8 cellular contexts compared by ENCODE assay signal in genomic region chr10:3811331-3811870, GRCh38. TPM values are rescaled to one million over a fixed set of nuclear protein-coding genes. Genes with fewer than 3 reads are reported as not detected.
A peak's percentile ranks its signal among the peaks of the same experiment; 100 is the strongest.
DNase-seq lines count a peak whose midpoint lies in the region; ATAC-seq and TF ChIP-seq lines count a peak whose summit lies in the region.

No MANE protein-coding gene starts in this region.

- H3K27ac ChIP-seq in BLaER1 (peak overlapping the region; percentile 70), esophagus muscularis mucosa (replicated peaks in 1 of 4) (peak overlapping the region; percentile 78 to 83 (median 79)), parathyroid adenoma (peak overlapping the region; percentile 53)

- ATAC-seq in GM19438 (IDR thresholded peaks at IDR 0.05; ENCODE audit: low read depth, unreplicated experiment) (peak; percentile 81), HG03460 (IDR thresholded peaks at IDR 0.05; ENCODE audit: unreplicated experiment) (peak; percentile 81)

- DNase-seq in activated CD4-positive, alpha-beta T cell treated with anti-CD3 and anti-CD28 coated beads for 48 hours: peak; percentile 71
- DNase-seq in esophagus muscularis mucosa (ENCODE audit: extremely low spot score) (peak; percentile 91), NCI-H774 (lab: John Stamatoyannopoulos, UW) (no peak), NCI-H510A (lab: John Stamatoyannopoulos, UW) (no peak)

- H3K27me3 ChIP-seq in BLaER1: no peaks in the 10 kb centered on the region
- H3K27me3 ChIP-seq in esophagus muscularis mucosa: no peaks in the 10 kb centered on the region
- H3K27me3 ChIP-seq in parathyroid adenoma (ENCODE audit: control insufficient read depth, insufficient read depth, low read length): no peaks in the 10 kb centered on the region

- intact Hi-C loops in esophagus muscularis mucosa (cut with DNase I): no loop called here

- H3K9ac ChIP-seq in BLaER1: peak overlapping the region; percentile 70; the same call in 1 of the 2 replicates
- no peak overlapping the region for H3K9ac ChIP-seq in parathyroid adenoma

- H3K36me3 ChIP-seq in BLaER1 (no peaks in the 10 kb centered on the region), esophagus muscularis mucosa (no peaks in the 10 kb centered on the region), parathyroid adenoma (ENCODE audit: control insufficient read depth, insufficient read depth, low read length) (no peaks in the 10 kb centered on the region)

- no peak for TF ChIP-seq EP300 in esophagus muscularis mucosa (IDR thresholded peaks at IDR 0.05)

- TF ChIP-seq CTCF in esophagus muscularis mucosa (IDR thresholded peaks at IDR 0.05) (no peak), parathyroid adenoma (IDR thresholded peaks at IDR 0.05) (no peak)

- peaks cover 56% of the 10 kb centered on the region for H3K4me1 ChIP-seq in BLaER1
- H3K4me1 ChIP-seq in esophagus muscularis mucosa: peaks cover 51 to 59% (median 57%) of the 10 kb centered on the region in 4 donors
- peaks cover 17% of the 10 kb centered on the region for H3K4me1 ChIP-seq in parathyroid adenoma

- H2AFZ ChIP-seq in parathyroid adenoma: peak overlapping the region; percentile 79

- H3K9me3 ChIP-seq in BLaER1: no peaks in the 10 kb centered on the region
- no peaks in the 10 kb centered on the region for H3K9me3 ChIP-seq in esophagus muscularis mucosa
- no peaks in the 10 kb centered on the region for H3K9me3 ChIP-seq in parathyroid adenoma (ENCODE audit: control insufficient read depth, low read length)

- H3K4me3 ChIP-seq in BLaER1: peak overlapping the region; percentile 32; the same call in 1 of the 2 replicates
- peak overlapping the region; percentile 9 to 38 (median 19) for H3K4me3 ChIP-seq in esophagus muscularis mucosa
- peak overlapping the region; percentile 19 for H3K4me3 ChIP-seq in parathyroid adenoma (ENCODE audit: low read depth, low read length)

- H4K20me1 ChIP-seq in BLaER1: no peaks in the 10 kb centered on the region

- H3K79me2 ChIP-seq in parathyroid adenoma: no peaks in the 10 kb centered on the region

- WGBS in esophagus muscularis mucosa: 11% methylated on average over 7 of the region's 7 CpGs

- peak overlapping the region; percentile 84 for H3K4me2 ChIP-seq in BLaER1
- peak overlapping the region; percentile 58 for H3K4me2 ChIP-seq in parathyroid adenoma (ENCODE audit: low read length)

- TF ChIP-seq POLR2A in esophagus muscularis mucosa (IDR thresholded peaks at IDR 0.05; ENCODE audit: low read depth): no peak

RNA-seq across cellular contexts. Expression of gene KLF6, which starts 26.4 kb away (rescaled TPM):
- total RNA-seq in esophagus muscularis mucosa: 100 to 1,000 TPM; 114 to 145 (median 123) TPM

Comparison
In these comparisons a context has a peak if more than half of its experiments do, and no peak if none do; other contexts are left out.
1. DNase-seq: peak in activated CD4-positive, alpha-beta T cell treated with anti-CD3 and anti-CD28 coated beads for 48 hours (single experiment) and esophagus muscularis mucosa (single experiment); none in NCI-H774 (single experiment) and NCI-H510A (single experiment).
2. Peak in every context shown above with its lines, with median percentiles within 50 percentile points of each other: H3K27ac ChIP-seq and H3K4me3 ChIP-seq.